8 cellular contexts compared by ENCODE assay signal in the genomic region with DNA sequence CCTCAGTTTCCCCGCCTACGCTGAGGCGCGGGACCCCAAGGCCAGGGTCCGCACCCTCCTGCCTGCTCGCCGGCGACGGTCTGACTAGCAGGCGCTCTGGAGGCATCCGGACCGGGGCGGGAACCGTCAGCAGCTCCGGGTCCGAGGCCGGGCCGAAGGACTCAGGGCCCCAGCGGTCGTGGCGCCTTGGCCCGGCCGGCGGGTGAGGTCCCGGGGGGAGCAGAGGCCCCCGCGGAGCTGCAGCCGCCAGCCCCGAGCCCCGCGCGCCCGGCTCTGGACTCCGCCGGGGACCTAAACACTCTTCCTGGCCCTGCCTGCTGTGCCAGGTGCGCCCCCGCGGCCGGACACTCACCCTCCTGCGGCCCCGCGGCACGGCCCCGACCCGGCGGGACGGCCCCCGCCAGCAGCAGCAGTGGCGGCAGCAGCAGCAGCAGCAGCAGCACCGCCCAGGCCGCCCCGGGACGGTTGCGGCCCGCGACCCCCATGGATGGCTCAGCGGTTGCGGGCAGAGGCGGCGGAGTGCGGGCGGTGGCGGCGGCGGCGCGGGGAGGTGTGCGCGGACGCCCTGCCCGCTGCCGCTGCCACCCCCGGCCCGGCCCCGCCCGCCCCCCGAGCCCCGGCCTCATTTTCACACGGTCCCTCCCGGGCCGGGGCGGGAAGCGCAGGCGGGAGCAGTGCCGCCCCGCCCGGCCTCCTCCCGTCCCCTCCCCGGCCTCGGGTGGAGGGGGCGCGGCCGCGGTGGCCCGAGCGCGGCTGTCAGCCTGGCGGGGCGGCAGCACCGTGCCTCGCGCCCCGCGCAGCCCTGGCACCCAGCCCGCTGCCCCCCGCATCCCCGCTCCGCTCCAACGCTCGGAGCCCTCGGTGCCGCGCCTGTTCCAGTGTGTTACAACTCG. TPM values are rescaled to one million over a fixed set of nuclear protein-coding genes. Genes with fewer than 3 reads are reported as not detected.
DNase-seq lines count a peak whose midpoint lies in the region; ATAC-seq and TF ChIP-seq lines count a peak whose summit lies in the region.

TSS of gene SCUBE2 (minus strand) at position 556 of the 893 bp plus-strand sequence. CDS start at position 485, 71 bp downstream.

- H3K4me1 ChIP-seq in colonic mucosa = peaks cover 8% of the 10 kb centered on the region
- no peaks in the 10 kb centered on the region for H3K4me1 ChIP-seq in uterus

- H3K27me3 Mint-ChIP-seq in activated naive CD4-positive, alpha-beta T cell treated with anti-CD3 and anti-CD28 coated beads, Interleukin-2, amount 10 ng/mL, durations not matched to agents 7 days and 5 days = peaks cover 77% of the 10 kb centered on the region

- CTCF ChIA-PET in activated naive CD4-positive, alpha-beta T cell treated with anti-CD3 and anti-CD28 coated beads, Interleukin-2, amount 10 ng/mL, durations not matched to agents 7 days and 5 days (lab: Charles Lee) = interaction anchor here (5.1 to 6.6 kb wide), 2 partner anchors 47 to 76 kb away, joined by 26 to 49 read pairs; no protein-coding TSS in a partner anchor

- peak within 1 kb of the TSS; percentile 38 for H3K4me3 ChIP-seq in colonic mucosa
- H3K4me3 ChIP-seq in uterus = peak within 1 kb of the TSS; percentile 3 to 49

- no peaks in the 10 kb centered on the region for H3K36me3 Mint-ChIP-seq in activated naive CD4-positive, alpha-beta T cell treated with anti-CD3 and anti-CD28 coated beads, Interleukin-2, amount 10 ng/mL, durations not matched to agents 7 days and 5 days

- DNase-seq in activated naive CD4-positive, alpha-beta T cell treated with anti-CD3 and anti-CD28 coated beads, Interleukin-2, amount 10 ng/mL, durations not matched to agents 7 days and 5 days = no peak
- no peak for DNase-seq in activated naive CD4-positive, alpha-beta T cell (lab: John Stamatoyannopoulos, UW)
- DNase-seq in colonic mucosa (peak; percentile 26), mesenteric fat pad (ENCODE audit: low spot score) (no peak), uterus (no peak), LoVo (ENCODE audit: low spot score) (no peak)

- no peaks in the 10 kb centered on the region for H3K9me3 Mint-ChIP-seq in activated naive CD4-positive, alpha-beta T cell treated with anti-CD3 and anti-CD28 coated beads, Interleukin-2, amount 10 ng/mL, durations not matched to agents 7 days and 5 days

- ATAC-seq in GM21447 (IDR thresholded peaks at IDR 0.05; ENCODE audit: unreplicated experiment) = no peak
- no peak for ATAC-seq in HG03025 (IDR thresholded peaks at IDR 0.05; ENCODE audit: low FRiP score, unreplicated experiment)

- H3K9ac ChIP-seq in colonic mucosa (ENCODE audit: low read depth in 2 of 2, low read length in 2 of 2) = peak within 1 kb of the TSS in 1 of 2 donors; percentile 69

- H3K27me3 ChIP-seq in colonic mucosa (no peaks in the 10 kb centered on the region), uterus (peaks cover 0 to 3% of the 10 kb centered on the region in 2 donors)

- H3K4me3 Mint-ChIP-seq in activated naive CD4-positive, alpha-beta T cell treated with anti-CD3 and anti-CD28 coated beads, Interleukin-2, amount 10 ng/mL, durations not matched to agents 7 days and 5 days = peak within 1 kb of the TSS; percentile 29

- TF ChIP-seq CTCF in colonic mucosa (IDR thresholded peaks at IDR 0.05) = no peak
- peak in 1 of 4 experiments; percentile 5 for TF ChIP-seq CTCF in uterus (IDR thresholded peaks at IDR 0.05)

- H3K27ac Mint-ChIP-seq in activated naive CD4-positive, alpha-beta T cell treated with anti-CD3 and anti-CD28 coated beads, Interleukin-2, amount 10 ng/mL, durations not matched to agents 7 days and 5 days = no peak within 1 kb of the TSS

- peaks cover 11% of the 10 kb centered on the region for H3K4me1 Mint-ChIP-seq in activated naive CD4-positive, alpha-beta T cell treated with anti-CD3 and anti-CD28 coated beads, Interleukin-2, amount 10 ng/mL, durations not matched to agents 7 days and 5 days

- intact Hi-C loops in colonic mucosa (cut with DNase I) (loop anchor here (5.0 kb wide), 1 partner anchor 394 kb away; no protein-coding TSS in a partner anchor), uterus (cut with DNase I; ENCODE audit: low total_unique reads) (no loop called here)

- H3K27ac ChIP-seq in colonic mucosa (no peak within 1 kb of the TSS), uterus (peak within 1 kb of the TSS in 1 of 2 donors; percentile 58)

- H3K36me3 ChIP-seq in colonic mucosa (no peaks in the 10 kb centered on the region), uterus (no peaks in the 10 kb centered on the region)

- H3K9me3 ChIP-seq in colonic mucosa = no peaks in the 10 kb centered on the region
- H3K9me3 ChIP-seq in uterus = no peaks in the 10 kb centered on the region

- no peak for TF ChIP-seq POLR2A in uterus (IDR thresholded peaks at IDR 0.05)

RNA-seq across cellular contexts. Expression of gene SCUBE2, which starts in this region (rescaled TPM):
- total RNA-seq in colonic mucosa (1 to 10 TPM; 2.5 to 7.5 TPM), mesenteric fat pad (29.2 TPM), uterus (10 to 100 TPM in 1 of 4 donors, 1 to 10 TPM in 2, under 1 TPM in 1; 0.88 to 66.8 (median 5.9) TPM)
